ENCODE assay signal across 28 cellular contexts in the genomic region with DNA sequence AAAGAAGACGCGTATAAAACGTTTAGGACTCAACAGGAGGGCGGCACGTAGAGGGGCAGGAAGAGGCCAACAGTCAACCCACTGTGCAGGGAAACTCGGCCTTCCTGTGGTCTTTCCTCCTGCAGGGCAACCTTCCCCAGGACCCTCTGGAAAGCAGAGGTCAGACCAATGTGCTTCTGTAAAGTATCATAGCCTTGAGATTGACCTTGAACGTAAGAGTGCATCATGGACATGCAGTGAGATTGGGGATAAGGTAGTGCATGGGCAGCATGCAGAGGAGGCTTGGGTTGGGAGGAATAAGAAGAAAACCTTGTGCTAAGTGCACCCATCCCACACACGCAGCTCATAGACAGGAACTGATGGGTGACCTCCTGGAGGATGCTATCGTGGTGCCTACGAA. TPM values are rescaled to one million over a fixed set of nuclear protein-coding genes. Genes with fewer than 3 reads are reported as not detected.
DNase-seq lines count a peak whose midpoint lies in the region; ATAC-seq, FAIRE-seq and TF ChIP-seq lines count a peak whose summit lies in the region.
"Had no signal": no experiment of that assay in that cellular context is flagged by ENCODE, and none has a peak within 500 bp of the region (broad histone marks: within the 10 kb centered on the region; RNA-seq: fewer than 3 reads in every experiment).

No MANE protein-coding gene starts in this region.

- H3K36me3 Mint-ChIP-seq in activated naive CD8-positive, alpha-beta T cell treated with anti-CD3 and anti-CD28 coated beads for 36 hours = no peaks in the 10 kb centered on the region
- H3K36me3 Mint-ChIP-seq: CD14-positive monocyte; CD4-positive, alpha-beta memory T cell; CD4-positive, CD25-positive, alpha-beta regulatory T cell; CD8-positive, alpha-beta memory T cell had no signal

- peak overlapping the region; percentile 4 for H3K14ac ChIP-seq in neuronal stem cell (ENCODE audit: low read length)

- H3K9me3 ChIP-seq in neuronal stem cell (replicated peaks in 1 of 2; ENCODE audit: control insufficient read depth in 2 of 2, insufficient read depth in 1 of 2, low read depth in 1 of 2, low read length in 2 of 2) (no peaks in the 10 kb centered on the region), vagina (no peaks in the 10 kb centered on the region), HepG2 (ENCODE audit: low read length) (no peaks in the 10 kb centered on the region), colonic mucosa (no peaks in the 10 kb centered on the region)
- H3K9me3 ChIP-seq: BE2C, BLaER1 had no signal

- no peaks in the 10 kb centered on the region for H3K9me3 Mint-ChIP-seq in activated naive CD8-positive, alpha-beta T cell treated with anti-CD3 and anti-CD28 coated beads for 36 hours

- H3K27me3 Mint-ChIP-seq in activated naive CD8-positive, alpha-beta T cell treated with anti-CD3 and anti-CD28 coated beads for 36 hours = peaks cover 38% of the 10 kb centered on the region

- peak; percentile 5 for DNase-seq in activated CD8-positive, alpha-beta memory T cell treated with anti-CD3 and anti-CD28 coated beads for 24 hours
- DNase-seq in activated CD8-positive, alpha-beta memory T cell treated with anti-CD3 and anti-CD28 coated beads, Interleukin-2, amount 50 U/mL, for 4 hours = no peak
- DNase-seq in ecto neural progenitor cell (ENCODE audit: low spot score) = peak; percentile 16
- DNase-seq in neuronal stem cell (ENCODE audit: low spot score) = no peak
- peak; percentile 64 for DNase-seq in vagina (ENCODE audit: extremely low spot score in 2 of 2)
- DNase-seq in activated naive CD8-positive, alpha-beta T cell treated with anti-CD3 and anti-CD28 coated beads for 36 hours = no peak
- DNase-seq in HepG2 (ENCODE audit: low spot score) = no peak
- no peak for DNase-seq in colonic mucosa
- DNase-seq: ACHN; BE2C; C1 segment of cervical spinal cord; CD4-positive, alpha-beta memory T cell; CD4-positive, CD25-positive, alpha-beta regulatory T cell; CD8-positive, alpha-beta memory T cell; COR-L47; DMS 273 treated with DMSO at 0.1 percent for 48 hours; DMS153; DMS53; DMS79; DND-41; EL; GDM1 had no signal

- H3K4me3 Mint-ChIP-seq in activated naive CD8-positive, alpha-beta T cell treated with anti-CD3 and anti-CD28 coated beads for 36 hours = no peak overlapping the region
- H3K4me3 Mint-ChIP-seq: CD4-positive, alpha-beta memory T cell; CD4-positive, CD25-positive, alpha-beta regulatory T cell; CD8-positive, alpha-beta memory T cell had no signal

- intact Hi-C loops in vagina (cut with DNase I) (no loop called here), HepG2 (cut with micrococcal nuclease; ENCODE audit: unreplicated experiment) (no loop called here), colonic mucosa (cut with DNase I) (no loop called here)

- TF ChIP-seq CTCF in vagina (IDR thresholded peaks at IDR 0.05) = no peak
- no peak for TF ChIP-seq CTCF in HepG2 (CRISPR knock-in tag; IDR thresholded peaks at IDR 0.05)
- TF ChIP-seq CTCF in colonic mucosa (IDR thresholded peaks at IDR 0.05) = no peak

- H3K4me1 ChIP-seq in neuronal stem cell (ENCODE audit: control insufficient read depth in 2 of 2, insufficient read depth in 1 of 2, low read depth in 1 of 2, low read length in 2 of 2) (peaks cover 5 to 15% of the 10 kb centered on the region in 2 donors), vagina (no peaks in the 10 kb centered on the region), HepG2 (ENCODE audit: insufficient read depth, low read length) (peaks cover 4% of the 10 kb centered on the region; the same call in 1 of the 2 replicates), colonic mucosa (no peaks in the 10 kb centered on the region)
- H3K4me1 ChIP-seq: BE2C, BLaER1 had no signal

- ATAC-seq in HepG2 = no peak
- ATAC-seq: GM12878 had no signal

- TF ChIP-seq POLR2A in vagina (IDR thresholded peaks at IDR 0.05) (no peak), HepG2 (IDR thresholded peaks at IDR 0.05; ENCODE audit: insufficient read depth in 1 of 2, low read depth in 2 of 2, low read length in 2 of 2) (no peak)

- H3K36me3 ChIP-seq in neuronal stem cell (replicated peaks in 1 of 2; ENCODE audit: control insufficient read depth in 2 of 2, insufficient read depth in 2 of 2, low read length in 2 of 2) (peaks cover 0 to 1% of the 10 kb centered on the region in 2 donors), vagina (no peaks in the 10 kb centered on the region), HepG2 (replicated peaks in 1 of 2; ENCODE audit: control insufficient read depth in 1 of 2, insufficient read depth in 2 of 2, low read length in 2 of 2) (no peaks in the 10 kb centered on the region), colonic mucosa (no peaks in the 10 kb centered on the region)
- H3K36me3 ChIP-seq: BE2C, BLaER1 had no signal

- H4K91ac ChIP-seq in neuronal stem cell (ENCODE audit: low read depth, low read length, poor library complexity) = no peak overlapping the region

- peak overlapping the region; percentile 47 for H3K23ac ChIP-seq in neuronal stem cell (ENCODE audit: low read depth, low read length, poor library complexity)

- H3K18ac ChIP-seq in neuronal stem cell (ENCODE audit: low read length) = no peak overlapping the region

- H3K27me3 ChIP-seq in neuronal stem cell (ENCODE audit: control insufficient read depth in 3 of 3, insufficient read depth in 3 of 3, low read depth in 1 of 3, low read length in 3 of 3) (no peaks in the 10 kb centered on the region), vagina (no peaks in the 10 kb centered on the region), HepG2 (ENCODE audit: control insufficient read depth in 1 of 2, insufficient read depth in 2 of 2, low read length in 2 of 2) (peaks cover 0 to 8% of the 10 kb centered on the region in 2 experiments; a peak in 3 of 5 replicates), colonic mucosa (no peaks in the 10 kb centered on the region)
- H3K27me3 ChIP-seq: BE2C, BLaER1 had no signal

- H3K27ac Mint-ChIP-seq in activated naive CD8-positive, alpha-beta T cell treated with anti-CD3 and anti-CD28 coated beads for 36 hours = no peak overlapping the region
- H3K27ac Mint-ChIP-seq: CD14-positive monocyte; CD4-positive, alpha-beta memory T cell; CD8-positive, alpha-beta memory T cell had no signal

- no peaks in the 10 kb centered on the region for H4K20me1 ChIP-seq in HepG2 (ENCODE audit: insufficient read depth, low read length)
- H4K20me1 ChIP-seq: BLaER1 had no signal

- H3K79me1 ChIP-seq in neuronal stem cell (ENCODE audit: low read depth, low read length) = no peaks in the 10 kb centered on the region

- H3K79me2 ChIP-seq in HepG2 (ENCODE audit: insufficient read depth, low read length) = no peaks in the 10 kb centered on the region

- FAIRE-seq in HepG2 (lab: Jason Lieb, UNC) = no peak
- FAIRE-seq: GM12878, GM12892, GM18507 had no signal

- no peak overlapping the region for H3K4ac ChIP-seq in neuronal stem cell (ENCODE audit: low read length)

- H2AFZ ChIP-seq in neuronal stem cell (ENCODE audit: low read length) = no peak overlapping the region
- H2AFZ ChIP-seq in HepG2 (ENCODE audit: low read length) = no peak overlapping the region

- H3K27ac ChIP-seq in neuronal stem cell (replicated peaks; ENCODE audit: low read length) (no peak overlapping the region), vagina (no peak overlapping the region), HepG2 (ENCODE audit: extremely low read length, insufficient read depth, low read length) (no peak overlapping the region), colonic mucosa (no peak overlapping the region)
- H3K27ac ChIP-seq: 22Rv1, BLaER1 had no signal

- no peaks in the 10 kb centered on the region for H3K4me1 Mint-ChIP-seq in activated naive CD8-positive, alpha-beta T cell treated with anti-CD3 and anti-CD28 coated beads for 36 hours
- H3K4me1 Mint-ChIP-seq: CD14-positive monocyte; CD4-positive, alpha-beta memory T cell; CD4-positive, CD25-positive, alpha-beta regulatory T cell; CD8-positive, alpha-beta memory T cell had no signal

- TF ChIP-seq EP300 in HepG2 (IDR thresholded peaks at IDR 0.05; ENCODE audit: low read depth in 2 of 2, low read length in 2 of 2) (no peak), HepG2 (CRISPR knock-in tag; IDR thresholded peaks at IDR 0.05; ENCODE audit: borderline replicate concordance) (no peak)

- H2BK12ac ChIP-seq in neuronal stem cell (ENCODE audit: low read length) = peak overlapping the region; percentile 66

- H2AK5ac ChIP-seq in neuronal stem cell (ENCODE audit: low read depth, low read length) = no peak overlapping the region

- no peak overlapping the region for H3K9ac ChIP-seq in neuronal stem cell (ENCODE audit: low read depth, low read length, poor library complexity)
- H3K9ac ChIP-seq in HepG2 (ENCODE audit: insufficient read depth, low read depth, low read length) = no peak overlapping the region
- H3K9ac ChIP-seq in colonic mucosa (ENCODE audit: low read depth in 2 of 2, low read length in 2 of 2) = no peak overlapping the region
- H3K9ac ChIP-seq: BLaER1 had no signal

- H2BK120ac ChIP-seq in neuronal stem cell (ENCODE audit: low read depth, low read length) = no peak overlapping the region

- CTCF ChIA-PET in HepG2 (lab: Yijun Ruan, JAX; ENCODE audit: low intra/inter-chr PET ratio, low total read pairs) = no interaction called here

- TF ChIP-seq RAD21 in HepG2 (CRISPR knock-in tag; IDR thresholded peaks at IDR 0.05) = no peak

- in situ Hi-C loops in HepG2 (cut with HindIII; ENCODE audit: extremely low pct_ligation_motif_present, low pct_unique_long_range_greater_than_20kb) = no loop called here

- POLR2A ChIA-PET in HepG2 (lab: Yijun Ruan, JAX) = no interaction called here

- H3K4me2 ChIP-seq in neuronal stem cell (ENCODE audit: insufficient read depth, low read length, poor library complexity, severe bottlenecking) = no peak overlapping the region
- H3K4me2 ChIP-seq in HepG2 (ENCODE audit: low read depth, low read length) = no peak overlapping the region
- H3K4me2 ChIP-seq: BLaER1 had no signal

- H3K4me3 ChIP-seq in neuronal stem cell (ENCODE audit: low read length in 2 of 2) (no peak overlapping the region), vagina (no peak overlapping the region), HepG2 (replicated peaks in 1 of 3; ENCODE audit: insufficient read depth in 1 of 3, low read depth in 2 of 3, low read length in 3 of 3) (no peak overlapping the region), colonic mucosa (no peak overlapping the region)
- H3K4me3 ChIP-seq: BLaER1, GM12878 had no signal

- no peak overlapping the region for H4K8ac ChIP-seq in neuronal stem cell (ENCODE audit: low read depth, low read length)

- H2BK15ac ChIP-seq in neuronal stem cell (ENCODE audit: low read length) = no peak overlapping the region

- no TSS peak for BruUV-seq in HepG2 (replicated peaks; lab: Mats Ljungman, UMichigan)

- WGBS in neuronal stem cell (ENCODE audit: extremely low coverage in 2 of 2, insufficient read length in 2 of 2, insufficient replicate concordance in 1 of 2), 2 donors = no CpG with 5 or more reads among the region's 10 CpGs
- WGBS in HepG2 (ENCODE audit: low lambda C conversion rate) = 77% methylated on average over 10 of the region's 10 CpGs

- H2BK5ac ChIP-seq in neuronal stem cell (ENCODE audit: low read length) = no peak overlapping the region

RNA-seq across cellular contexts. Expression of gene ZNF507, which starts 34.0 kb away (rescaled TPM):
- 13.1 TPM for polyA plus RNA-seq in neuronal stem cell (2013, experiment 1 of 2)
- 13.2 TPM for polyA plus RNA-seq in neuronal stem cell (2013, experiment 2 of 2)
- total RNA-seq in vagina = 27.5 TPM
- total RNA-seq in activated naive CD8-positive, alpha-beta T cell treated with anti-CD3 and anti-CD28 coated beads for 36 hours = 10 to 100 TPM; 28.6 to 29.3 TPM
- total RNA-seq in HepG2 (2016; rRNA removed; fragmentation: Illumina TruSeq; extraction: Trizol) = 7.3 and 16.4 TPM in 2 replicates
- 1.8 TPM in 2 replicates for total RNA-seq in HepG2 (2016; cell fraction: cytosol; rRNA removed; fragmentation: Illumina TruSeq; extraction: Trizol; ENCODE audit: low read depth)
- 6.3 and 13.8 TPM in 2 replicates for total RNA-seq in HepG2 (2016; cell fraction: insoluble cytoplasmic fraction; rRNA removed; fragmentation: Illumina TruSeq; extraction: Trizol)
- 5.9 and 7.7 TPM in 2 replicates for total RNA-seq in HepG2 (2016; cell fraction: membrane; rRNA removed; fragmentation: Illumina TruSeq; extraction: Trizol)
- 17.9 and 18.0 TPM in 2 replicates for total RNA-seq in HepG2 (2016; cell fraction: nucleus; rRNA removed; fragmentation: Illumina TruSeq; extraction: Trizol)
- polyA plus RNA-seq in HepG2 (2011; rRNA removed) = 9.3 and 10.9 TPM in 2 replicates
- 4.4 and 7.4 TPM in 2 replicates for polyA plus RNA-seq in HepG2 (2011; cell fraction: cytosol; rRNA removed)
- 9.6 and 11.6 TPM in 2 replicates for polyA plus RNA-seq in HepG2 (2011; cell fraction: nucleus; rRNA removed)
- polyA plus RNA-seq in HepG2 (2012) = 8.5 and 10.8 TPM in 2 replicates
- 0.23 and 0.26 TPM in 2 replicates for polyA plus RNA-seq in HepG2 (2016; cell fraction: cytosol; fragmentation: Illumina TruSeq; extraction: Trizol; ENCODE audit: low read depth)
- polyA plus RNA-seq in HepG2 (2016; cell fraction: insoluble cytoplasmic fraction; fragmentation: Illumina TruSeq; extraction: Trizol; ENCODE audit: low read depth) = 12.0 TPM in 2 replicates
- polyA plus RNA-seq in HepG2 (2016; cell fraction: membrane; fragmentation: Illumina TruSeq; extraction: Trizol; ENCODE audit: low read depth) = 1.4 and 1.5 TPM in 2 replicates
- polyA plus RNA-seq in HepG2 (2016; cell fraction: nucleus; fragmentation: Illumina TruSeq; extraction: Trizol; ENCODE audit: insufficient read depth, low read depth) = 20.3 and 21.4 TPM in 2 replicates
- polyA minus RNA-seq in HepG2 (2011; rRNA and poly(A)+ RNA removed; ENCODE audit: low replicate concordance) = 8.0 and 18.6 TPM in 2 replicates
- polyA minus RNA-seq in HepG2 (2011; cell fraction: cytosol; rRNA and poly(A)+ RNA removed) = 8.3 and 12.6 TPM in 2 replicates
- polyA minus RNA-seq in HepG2 (2011; cell fraction: nucleus; rRNA and poly(A)+ RNA removed) = 38.0 and 39.0 TPM in 2 replicates
- total RNA-seq in colonic mucosa = 10 to 100 TPM; 15.3 to 16.6 TPM

Comparison
In these comparisons a context has a peak if more than half of its experiments do, and no peak if none do; other contexts are left out.
1. DNase-seq: peak in activated CD8-positive, alpha-beta memory T cell treated with anti-CD3 and anti-CD28 coated beads for 24 hours (single experiment), ecto neural progenitor cell (single experiment) and vagina (2 of 2); none in activated CD8-positive, alpha-beta memory T cell treated with anti-CD3 and anti-CD28 coated beads, Interleukin-2, amount 50 U/mL, for 4 hours (single experiment), neuronal stem cell (single experiment), activated naive CD8-positive, alpha-beta T cell treated with anti-CD3 and anti-CD28 coated beads for 36 hours (single experiment), HepG2 (single experiment) and colonic mucosa (single experiment).